Comparison of ENCODE assay signal across 2 cellular contexts in genomic region chr2:113311781-113312180, GRCh38. TPM values are rescaled to one million over a fixed set of nuclear protein-coding genes. Genes with fewer than 3 reads are reported as not detected.
"Had no signal": no experiment of that assay in that cellular context is flagged by ENCODE, and none has a peak within 500 bp of the region (broad histone marks: within the 10 kb centered on the region; RNA-seq: fewer than 3 reads in every experiment).

No MANE protein-coding gene starts in this region.

RNA-seq across cellular contexts. Expression of gene PAX8, which starts 33.1 kb away (rescaled TPM):
- total RNA-seq: cardiac muscle cell, smooth muscle cell had no signal
- polyA plus RNA-seq: cardiac muscle cell, smooth muscle cell had no signal
